20 cellular contexts compared by ENCODE assay signal in genomic region chr7:15464762-15465144, GRCh38.
"Had no signal": no experiment of that assay in that cellular context is flagged by ENCODE, and none has a peak within 500 bp of the region (broad histone marks: within the 10 kb centered on the region; RNA-seq: fewer than 3 reads in every experiment).

No MANE protein-coding gene starts in this region.

- H3K9me3 ChIP-seq: colonic mucosa, stomach, testis had no signal

- ATAC-seq: activated T-cell treated with anti-CD3 and anti-CD28 coated beads, Interleukin-2, amount 50 U/mL, for 4 hours; left colon; stimulated activated effector memory CD8-positive, alpha-beta T cell treated with anti-CD3 and anti-CD28 coated beads, Interleukin-12 subunit alpha, Interleukin-12 subunit beta, amount 100 ng/mL, for 72 hours had no signal

- H3K4me3 ChIP-seq: colonic mucosa, smooth muscle cell, stomach, testis had no signal

- DNase-seq: activated B cell treated with CpG ODN at 0.5 μM for 24 hours; activated CD4-positive, alpha-beta T cell treated with anti-CD3 and anti-CD28 coated beads, Interleukin-2, amount 10 ng/mL, durations not matched to agents 7 days and 5 days; activated CD8-positive, alpha-beta memory T cell treated with anti-CD3 and anti-CD28 coated beads, Interleukin-2, amount 50 U/mL, for 4 hours; activated naive CD4-positive, alpha-beta T cell treated with anti-CD3 and anti-CD28 coated beads for 36 hours; activated T-cell treated with anti-CD3 and anti-CD28 coated beads, Interleukin-2, amount 50 U/mL, for 4 hours; anterior cingulate cortex; brain microvascular endothelial cell; colonic mucosa; hippocampal formation; left colon; midbrain; occipital lobe; posterior cingulate gyrus; stimulated activated CD4-positive, alpha-beta T cell treated with anti-CD3 and anti-CD28 coated beads, Interleukin-4, amount 100 ng/mL, for 24 hours; stomach; T-helper 1 cell; T-helper 9 cell; testis had no signal

- H3K4me1 ChIP-seq: colonic mucosa, testis had no signal

- H3K36me3 ChIP-seq: brain microvascular endothelial cell, colonic mucosa, stomach had no signal

- H3K27ac ChIP-seq: brain microvascular endothelial cell, colonic mucosa had no signal

- H3K27me3 ChIP-seq: brain microvascular endothelial cell, colonic mucosa, stomach, testis had no signal
